ENCODE assay signal across 9 cellular contexts in genomic region chrX:125006704-125007103, GRCh38. TPM values are rescaled to one million over a fixed set of nuclear protein-coding genes. Genes with fewer than 3 reads are reported as not detected.
"Had no signal": no experiment of that assay in that cellular context is flagged by ENCODE, and none has a peak within 500 bp of the region (broad histone marks: within the 10 kb centered on the region; RNA-seq: fewer than 3 reads in every experiment).

No MANE protein-coding gene starts in this region.

- ATAC-seq: GM12878 had no signal

- DNase-seq: GDM1, GF-D8 had no signal

- FAIRE-seq: G401.6, GM12878, GM12891, GM12892, GM18507, GM19239 had no signal

- H3K4me3 ChIP-seq: GM12878 had no signal

RNA-seq across cellular contexts. Expression of gene TENM1, which starts 43.1 kb away (rescaled TPM):
- total RNA-seq: G401 had no signal
